In genomic region chr2:220837226-220837625, GRCh38 we compare ENCODE assay signal across 14 cellular contexts.
DNase-seq lines count a peak whose midpoint lies in the region; ATAC-seq and TF ChIP-seq lines count a peak whose summit lies in the region.
"Had no signal": no experiment of that assay in that cellular context is flagged by ENCODE, and none has a peak within 500 bp of the region (broad histone marks: within the 10 kb centered on the region; RNA-seq: fewer than 3 reads in every experiment).

No MANE protein-coding gene starts in this region.

- POLR2A ChIA-PET in WTC11 (lab: Charles Lee) = no interaction called here

- no peak overlapping the region for H3K4me2 ChIP-seq in mesendoderm (ENCODE audit: low read length)
- H3K4me2 ChIP-seq: BLaER1 treated with 17β-estradiol and CSF1 and Interleukin-3, amounts not matched to agents 10 nM and 100 nM had no signal

- no peaks in the 10 kb centered on the region for H3K36me3 Mint-ChIP-seq in WTC11
- H3K36me3 Mint-ChIP-seq in stimulated activated effector memory CD8-positive, alpha-beta T cell treated with anti-CD3 and anti-CD28 coated beads, Interleukin-12 subunit alpha, Interleukin-12 subunit beta, amount 100 ng/mL, for 72 hours = no peaks in the 10 kb centered on the region
- no peaks in the 10 kb centered on the region for H3K36me3 Mint-ChIP-seq in T-helper 17 cell (ENCODE audit: low read depth)
- H3K36me3 Mint-ChIP-seq: CD4-positive, CD25-positive, alpha-beta regulatory T cell had no signal

- no peaks in the 10 kb centered on the region for H3K27me3 ChIP-seq in mesendoderm (ENCODE audit: insufficient read depth, low read length, poor library complexity)
- H3K27me3 ChIP-seq: BLaER1 treated with 17β-estradiol and CSF1 and Interleukin-3, amounts not matched to agents 10 nM and 100 nM had no signal

- TF ChIP-seq CTCF in WTC11 (IDR thresholded peaks at IDR 0.05) = no peak

- no peaks in the 10 kb centered on the region for H3K9me3 Mint-ChIP-seq in WTC11
- H3K9me3 Mint-ChIP-seq in stimulated activated effector memory CD8-positive, alpha-beta T cell treated with anti-CD3 and anti-CD28 coated beads, Interleukin-12 subunit alpha, Interleukin-12 subunit beta, amount 100 ng/mL, for 72 hours = no peaks in the 10 kb centered on the region

- no peak overlapping the region for H3K4ac ChIP-seq in mesendoderm (ENCODE audit: low read depth, low read length)

- no peaks in the 10 kb centered on the region for H3K27me3 Mint-ChIP-seq in WTC11 (ENCODE audit: low read depth)
- H3K27me3 Mint-ChIP-seq in T-helper 17 cell = peaks cover 16% of the 10 kb centered on the region
- H3K27me3 Mint-ChIP-seq: CD4-positive, CD25-positive, alpha-beta regulatory T cell had no signal

- no CpG with 5 or more reads among the region's 2 CpGs for WGBS in mesendoderm (ENCODE audit: extremely low coverage, insufficient coverage, low lambda C conversion rate)

- no peaks in the 10 kb centered on the region for H3K36me3 ChIP-seq in mesendoderm (ENCODE audit: control insufficient read depth, insufficient read depth, low read length)
- H3K36me3 ChIP-seq: BLaER1 treated with 17β-estradiol and CSF1 and Interleukin-3, amounts not matched to agents 10 nM and 100 nM had no signal

- no peak overlapping the region for H2BK5ac ChIP-seq in mesendoderm (ENCODE audit: low read length)

- no peak overlapping the region for H4K8ac ChIP-seq in mesendoderm (ENCODE audit: low read depth, low read length)

- H2BK120ac ChIP-seq in mesendoderm (ENCODE audit: low read depth, low read length) = no peak overlapping the region

- no peak overlapping the region for H2BK15ac ChIP-seq in mesendoderm (replicated peaks; ENCODE audit: low read depth)

- no peak overlapping the region for H3K9ac ChIP-seq in mesendoderm (ENCODE audit: low read length)
- H3K9ac ChIP-seq: BLaER1 treated with 17β-estradiol and CSF1 and Interleukin-3, amounts not matched to agents 10 nM and 100 nM had no signal

- DNase-seq in NCI-H82 (lab: John Stamatoyannopoulos, UW) (peak; percentile 7), NCI-H82 treated with DMSO at 0.1 percent for 48 hours (lab: John Stamatoyannopoulos, UW; ENCODE audit: unreplicated experiment) (no peak), WTC11 (ENCODE audit: low spot score) (no peak), mesendoderm (peak; percentile 22), T-helper 17 cell (no peak)
- no peak for DNase-seq in stimulated activated effector memory CD8-positive, alpha-beta T cell treated with anti-CD3 and anti-CD28 coated beads, Interleukin-12 subunit alpha, Interleukin-12 subunit beta, amount 100 ng/mL, for 72 hours (ENCODE audit: low spot score in 2 of 2)
- no peak for DNase-seq in activated naive CD4-positive, alpha-beta T cell treated with Interleukin-2 at 50 U/mL for 16 hours
- no peak for DNase-seq in stimulated activated CD4-positive, alpha-beta T cell treated with anti-CD3 and anti-CD28 coated beads, Interleukin-4, amount 100 ng/mL, for 4 hours
- DNase-seq: 8988T; CD4-positive, CD25-positive, alpha-beta regulatory T cell; DMS79 had no signal

- H3K4me1 Mint-ChIP-seq in WTC11 = no peaks in the 10 kb centered on the region
- no peaks in the 10 kb centered on the region for H3K4me1 Mint-ChIP-seq in stimulated activated effector memory CD8-positive, alpha-beta T cell treated with anti-CD3 and anti-CD28 coated beads, Interleukin-12 subunit alpha, Interleukin-12 subunit beta, amount 100 ng/mL, for 72 hours
- H3K4me1 Mint-ChIP-seq in T-helper 17 cell = no peaks in the 10 kb centered on the region
- H3K4me1 Mint-ChIP-seq: CD4-positive, CD25-positive, alpha-beta regulatory T cell had no signal

- no peak overlapping the region for H3K27ac ChIP-seq in mesendoderm (ENCODE audit: low read depth, low read length)
- H3K27ac ChIP-seq: BLaER1 treated with 17β-estradiol and CSF1 and Interleukin-3, amounts not matched to agents 10 nM and 100 nM; HL-60 had no signal

- H2AK5ac ChIP-seq in mesendoderm (ENCODE audit: low read length) = no peak overlapping the region

- no peak overlapping the region for H4K5ac ChIP-seq in mesendoderm (ENCODE audit: low read length)

- H3K23ac ChIP-seq in mesendoderm (ENCODE audit: low read length) = no peak overlapping the region

- no peaks in the 10 kb centered on the region for H3K4me1 ChIP-seq in mesendoderm (ENCODE audit: control insufficient read depth, low read depth, low read length)
- H3K4me1 ChIP-seq: BLaER1 treated with 17β-estradiol and CSF1 and Interleukin-3, amounts not matched to agents 10 nM and 100 nM had no signal

- H3K4me3 Mint-ChIP-seq in WTC11 (no peak overlapping the region), T-helper 17 cell (no peak overlapping the region)
- no peak overlapping the region for H3K4me3 Mint-ChIP-seq in stimulated activated effector memory CD8-positive, alpha-beta T cell treated with anti-CD3 and anti-CD28 coated beads, Interleukin-12 subunit alpha, Interleukin-12 subunit beta, amount 100 ng/mL, for 72 hours
- H3K4me3 Mint-ChIP-seq: CD4-positive, CD25-positive, alpha-beta regulatory T cell had no signal

- H3K4me3 ChIP-seq in mesendoderm (ENCODE audit: low read length) = no peak overlapping the region
- H3K4me3 ChIP-seq: BLaER1 treated with 17β-estradiol and CSF1 and Interleukin-3, amounts not matched to agents 10 nM and 100 nM had no signal

- H3K18ac ChIP-seq in mesendoderm (ENCODE audit: low read length) = no peak overlapping the region

- H3K27ac Mint-ChIP-seq in WTC11 (no peak overlapping the region), T-helper 17 cell (no peak overlapping the region)
- H3K27ac Mint-ChIP-seq in stimulated activated effector memory CD8-positive, alpha-beta T cell treated with anti-CD3 and anti-CD28 coated beads, Interleukin-12 subunit alpha, Interleukin-12 subunit beta, amount 100 ng/mL, for 72 hours = peak overlapping the region; percentile 17
- H3K27ac Mint-ChIP-seq: CD4-positive, CD25-positive, alpha-beta regulatory T cell had no signal

- no peaks in the 10 kb centered on the region for H3K79me2 ChIP-seq in mesendoderm (ENCODE audit: control insufficient read depth, insufficient read depth, low read length)

- no peak overlapping the region for H3K56ac ChIP-seq in mesendoderm (ENCODE audit: low read length)

- no peaks in the 10 kb centered on the region for H3K79me1 ChIP-seq in mesendoderm (ENCODE audit: low read length)

- peak; percentile 24; the same call in 1 of the 2 replicates for ATAC-seq in WTC11
- no peak for ATAC-seq in stimulated activated effector memory CD8-positive, alpha-beta T cell treated with anti-CD3 and anti-CD28 coated beads, Interleukin-12 subunit alpha, Interleukin-12 subunit beta, amount 100 ng/mL, for 72 hours
- no peak for ATAC-seq in T-helper 17 cell
- ATAC-seq: HCT116 had no signal

- no peaks in the 10 kb centered on the region for H3K9me3 ChIP-seq in T-helper 17 cell (ENCODE audit: control insufficient read depth, low read length, poor library complexity, severe bottlenecking)
- H3K9me3 ChIP-seq: BLaER1 treated with 17β-estradiol and CSF1 and Interleukin-3, amounts not matched to agents 10 nM and 100 nM had no signal

- CTCF ChIA-PET in WTC11 (lab: Charles Lee) = no interaction called here

TF ChIP-seq in WTC11, 78 proteins besides CTCF, POLR2A, EP300 and RAD21:
- TF ChIP-seq GRHL2 (CRISPR knock-in tag; IDR thresholded peaks at IDR 0.05; ENCODE audit: insufficient replicate concordance, severe bottlenecking) (no peak), ZNF121 (CRISPR knock-in tag; IDR thresholded peaks at IDR 0.05) (no peak), ETV6 (CRISPR knock-in tag; IDR thresholded peaks at IDR 0.05) (no peak), AFF4 (CRISPR knock-in tag; IDR thresholded peaks at IDR 0.05; ENCODE audit: borderline replicate concordance) (no peak), ATF3 (CRISPR knock-in tag; conservative IDR thresholded peaks at IDR 0.05) (no peak), E2F5 (CRISPR knock-in tag; IDR thresholded peaks at IDR 0.05) (no peak), CREB1 (CRISPR knock-in tag; IDR thresholded peaks at IDR 0.05) (no peak)

Comparison
In these comparisons a context has a peak if more than half of its experiments do, and no peak if none do; other contexts are left out.
1. DNase-seq: peak in NCI-H82 (single experiment) and mesendoderm (single experiment); none in NCI-H82 treated with DMSO at 0.1 percent for 48 hours (single experiment), WTC11 (single experiment), stimulated activated effector memory CD8-positive, alpha-beta T cell treated with anti-CD3 and anti-CD28 coated beads, Interleukin-12 subunit alpha, Interleukin-12 subunit beta, amount 100 ng/mL, for 72 hours (0 of 2), activated naive CD4-positive, alpha-beta T cell treated with Interleukin-2 at 50 U/mL for 16 hours (single experiment), stimulated activated CD4-positive, alpha-beta T cell treated with anti-CD3 and anti-CD28 coated beads, Interleukin-4, amount 100 ng/mL, for 4 hours (0 of 2) and T-helper 17 cell (0 of 3).